Comparison of ENCODE assay signal across 1 cellular context in genomic region chr10:11246752-11247467, GRCh38.
TF ChIP-seq lines count a peak whose summit lies in the region.

No MANE protein-coding gene starts in this region.

TF ChIP-seq in GM12878, 131 proteins besides CTCF, POLR2A, EP300 and RAD21 (continued from another document and continues in another):
- TF ChIP-seq IRF3 (IDR thresholded peaks at IDR 0.05) (no peak), NR2C2 (IDR thresholded peaks at IDR 0.05; ENCODE audit: borderline replicate concordance, control insufficient read depth, insufficient read length, low read depth) (no peak), CEBPB (IDR thresholded peaks at IDR 0.05; ENCODE audit: borderline replicate concordance in 1 of 2, low read depth in 2 of 2, low read length in 2 of 2) (no peak), REST (IDR thresholded peaks at IDR 0.05; ENCODE audit: low read depth, low read length) (no peak), PAX5 (IDR thresholded peaks at IDR 0.05; ENCODE audit: borderline replicate concordance, low read depth, low read length) (peak; percentile 74), GATAD2B (conservative IDR thresholded peaks at IDR 0.05; ENCODE audit: low read depth) (peak; percentile 78), POLR2AphosphoS2 (IDR thresholded peaks at IDR 0.05; ENCODE audit: low read depth, low read length) (no peak), ZBTB4 (CRISPR knock-in tag; IDR thresholded peaks at IDR 0.05) (no peak), ATF2 (IDR thresholded peaks at IDR 0.05; ENCODE audit: low read length) (no peak), FOS (IDR thresholded peaks at IDR 0.05; ENCODE audit: borderline replicate concordance, extremely low read depth, insufficient read length) (no peak), USF1 (IDR thresholded peaks at IDR 0.05; ENCODE audit: borderline replicate concordance, extremely low read length, insufficient read depth, low read depth, low read length) (no peak), TCF3 (IDR thresholded peaks at IDR 0.05; ENCODE audit: borderline replicate concordance, insufficient read depth, low read depth, low read length) (peak; percentile 73), CHD2 (IDR thresholded peaks at IDR 0.05; ENCODE audit: borderline replicate concordance, low read depth, low read length) (peak; percentile 78; the same call in 1 of the 2 replicates), NFYA (IDR thresholded peaks at IDR 0.05; ENCODE audit: borderline replicate concordance, low read depth, low read length) (no peak), ZNF592 (IDR thresholded peaks at IDR 0.05) (peak; percentile 28; the same call in 1 of the 2 replicates), POLR2AphosphoS5 (IDR thresholded peaks at IDR 0.05; ENCODE audit: low read length) (peak; percentile 81), MEF2A (IDR thresholded peaks at IDR 0.05; ENCODE audit: insufficient read depth, low read depth, low read length) (peak; percentile 45), SMAD5 (IDR thresholded peaks at IDR 0.05; ENCODE audit: low read depth) (peak; percentile 92; the same call in 1 of the 2 replicates), YY1 (IDR thresholded peaks at IDR 0.05; ENCODE audit: low read depth, low read length) (peak; percentile 83), SUZ12 (IDR thresholded peaks at IDR 0.05; ENCODE audit: unreplicated experiment) (no peak), PAX8 (IDR thresholded peaks at IDR 0.05) (no peak), IKZF2 (IDR thresholded peaks at IDR 0.05) (peak; percentile 89 to 93), ZBTB40 (IDR thresholded peaks at IDR 0.05; ENCODE audit: borderline replicate concordance) (no peak), PKNOX1 (IDR thresholded peaks at IDR 0.05) (peak; percentile 2; the same call in 1 of the 2 replicates), MYC (IDR thresholded peaks at IDR 0.05; ENCODE audit: insufficient read depth, insufficient read length, insufficient replicate concordance, low read length, severe bottlenecking) (no peak)
